ENCODE assay signal across 8 cellular contexts in genomic region chr11:102010776-102011500, GRCh38. TPM values are rescaled to one million over a fixed set of nuclear protein-coding genes. Genes with fewer than 3 reads are reported as not detected.
DNase-seq lines count a peak whose midpoint lies in the region; ATAC-seq, FAIRE-seq and TF ChIP-seq lines count a peak whose summit lies in the region.

No MANE protein-coding gene starts in this region.

- H3K4me1 Mint-ChIP-seq in GM23338, result peaks cover 2% of the 10 kb centered on the region; the same call in 1 of the 3 replicates

- peaks cover 5% of the 10 kb centered on the region; the same call in 1 of the 2 replicates for H3K4me1 ChIP-seq in GM23338 (ENCODE audit: insufficient read depth)

- H3K27ac ChIP-seq in GM23338 (ENCODE audit: low read depth), result no peak overlapping the region

- ATAC-seq in GM23338, result peak; percentile 100
- ATAC-seq in SK-N-SH treated with all-trans-retinoic acid at 6 μM for 48 hours, result peak; percentile 99
- ATAC-seq in GM21723 (IDR thresholded peaks at IDR 0.05; ENCODE audit: unreplicated experiment), result no peak

- no peak overlapping the region for H3K4me2 ChIP-seq in GM23338

- H3K27me3 Mint-ChIP-seq in GM23338 (ENCODE audit: insufficient read depth, low read depth, poor library complexity), result peaks cover 3% of the 10 kb centered on the region

- no peaks in the 10 kb centered on the region for H3K36me3 ChIP-seq in GM23338 (ENCODE audit: insufficient read depth)

- no peaks in the 10 kb centered on the region for H3K36me3 Mint-ChIP-seq in GM23338 (ENCODE audit: low read depth)

- H2AFZ ChIP-seq in GM23338, result no peak overlapping the region

- no peaks in the 10 kb centered on the region for H3K9me3 Mint-ChIP-seq in GM23338

- FAIRE-seq in GM12892 (lab: Jason Lieb, UNC), result no peak

- no peak for TF ChIP-seq POLR2A in GM12892 (IDR thresholded peaks at IDR 0.05; ENCODE audit: low read depth, low read length)

- H3K79me2 ChIP-seq in GM23338 (replicated peaks; ENCODE audit: insufficient read depth), result no peaks in the 10 kb centered on the region

- no peaks in the 10 kb centered on the region for H4K20me1 ChIP-seq in GM23338 (replicated peaks; ENCODE audit: insufficient read depth)

- no peak overlapping the region for H3K4me3 ChIP-seq in GM23338
- H3K4me3 ChIP-seq in retinal pigment epithelial cell (ENCODE audit: low read length), result no peak overlapping the region

- no peak overlapping the region for H3K27ac Mint-ChIP-seq in GM23338

- H3K27me3 ChIP-seq in GM23338 (ENCODE audit: insufficient read depth), result no peaks in the 10 kb centered on the region

- H3K9me2 ChIP-seq in GM23338 (ENCODE audit: insufficient read depth), result no peaks in the 10 kb centered on the region

- DNase-seq in GM23338 (ENCODE audit: low spot score) (peak; percentile 90), glomerular visceral epithelial cell (ENCODE audit: extremely low spot score) (peak; percentile 87), retinal pigment epithelial cell (ENCODE audit: low read depth) (peak; percentile 25), T-helper 2 cell (no peak), GM12892 (ENCODE audit: insufficient read length) (no peak), GM10266 (ENCODE audit: extremely low spot score) (no peak)

- no peak for TF ChIP-seq CTCF in GM23338 (conservative IDR thresholded peaks at IDR 0.05; ENCODE audit: low read depth in 2 of 2)
- TF ChIP-seq CTCF in retinal pigment epithelial cell (conservative IDR thresholded peaks at IDR 0.05; ENCODE audit: low read depth, low read length), result no peak
- no peak for TF ChIP-seq CTCF in GM10266 (IDR thresholded peaks at IDR 0.05; ENCODE audit: control insufficient read depth, insufficient read depth, low read depth, missing control alignments)

- no peak overlapping the region for H3K4me3 Mint-ChIP-seq in GM23338

- no peaks in the 10 kb centered on the region for H3F3A ChIP-seq in GM23338 (replicated peaks; ENCODE audit: low read depth)

TF ChIP-seq in GM23338, 12 proteins besides CTCF, POLR2A, EP300 and RAD21 (continues in another document):
- no peak for TF ChIP-seq EZH2 (IDR thresholded peaks at IDR 0.05; ENCODE audit: low read depth, unreplicated experiment)
- no peak for TF ChIP-seq POLR2AphosphoS5 (IDR thresholded peaks at IDR 0.05; ENCODE audit: low read depth)
- TF ChIP-seq REST (IDR thresholded peaks at IDR 0.05; ENCODE audit: unreplicated experiment), result no peak
- no peak for TF ChIP-seq ETS1 (IDR thresholded peaks at IDR 0.05)
- no peak for TF ChIP-seq EZH2phosphoT487 (IDR thresholded peaks at IDR 0.05; ENCODE audit: unreplicated experiment)
- TF ChIP-seq CREB1 (CRISPR knock-in tag; IDR thresholded peaks at IDR 0.05; ENCODE audit: low read depth), result no peak
- no peak for TF ChIP-seq NANOG (IDR thresholded peaks at IDR 0.05; ENCODE audit: borderline replicate concordance)

TF ChIP-seq in SK-N-SH treated with all-trans-retinoic acid at 6 μM for 48 hours, 23 proteins besides CTCF, POLR2A, EP300 and RAD21:
- TF ChIP-seq POU6F1 (CRISPR knock-in tag; IDR thresholded peaks at IDR 0.05; ENCODE audit: borderline replicate concordance, low read depth), result no peak
- TF ChIP-seq ESRRG (CRISPR knock-in tag; IDR thresholded peaks at IDR 0.05), result no peak
- no peak for TF ChIP-seq ZNF8 (CRISPR knock-in tag; IDR thresholded peaks at IDR 0.05)
- TF ChIP-seq PPARA (CRISPR knock-in tag; IDR thresholded peaks at IDR 0.05; ENCODE audit: borderline replicate concordance), result no peak
- no peak for TF ChIP-seq TSHZ2 (CRISPR knock-in tag; IDR thresholded peaks at IDR 0.05)
- TF ChIP-seq SNAI2 (CRISPR knock-in tag; IDR thresholded peaks at IDR 0.05), result no peak
- TF ChIP-seq ISL1 (CRISPR knock-in tag; IDR thresholded peaks at IDR 0.05), result no peak
- no peak for TF ChIP-seq GLIS3 (CRISPR knock-in tag; IDR thresholded peaks at IDR 0.05)
- TF ChIP-seq CSDC2 (CRISPR knock-in tag; IDR thresholded peaks at IDR 0.05), result no peak
- TF ChIP-seq CSRNP3 (CRISPR knock-in tag; IDR thresholded peaks at IDR 0.05), result no peak
- TF ChIP-seq ZNF70 (CRISPR knock-in tag; IDR thresholded peaks at IDR 0.05), result no peak
- TF ChIP-seq RARB (CRISPR knock-in tag; IDR thresholded peaks at IDR 0.05), result no peak
- TF ChIP-seq CREB5 (CRISPR knock-in tag; IDR thresholded peaks at IDR 0.05; ENCODE audit: low read depth), result no peak
- no peak for TF ChIP-seq ZNF565 (CRISPR knock-in tag; conservative IDR thresholded peaks at IDR 0.05; ENCODE audit: low read depth)

RNA-seq across cellular contexts. Expression of gene CFAP300, which starts 36.3 kb away (rescaled TPM):
- 1.2 and 1.4 TPM in 2 replicates for total RNA-seq in GM23338 (2014; rRNA removed; shearing (Covaris generic))
- 5.3 and 6.0 TPM in 2 replicates for polyA plus RNA-seq in GM23338 (2016; fragmentation: Nextera tagmentation; extraction: Ambion mirVana)
- not detected for polyA plus RNA-seq in GM12892 (2012; ENCODE audit: missing spikeins)

Comparison
In these comparisons a context has a peak if more than half of its experiments do, and no peak if none do; other contexts are left out.
1. DNase-seq: peak in GM23338 (single experiment), glomerular visceral epithelial cell (single experiment) and retinal pigment epithelial cell (single experiment); none in T-helper 2 cell (0 of 5), GM12892 (single experiment) and GM10266 (single experiment).